ENCODE assay signal across 8 cellular contexts in genomic region chr2:131535951-131536800, GRCh38. TPM values are rescaled to one million over a fixed set of nuclear protein-coding genes. Genes with fewer than 3 reads are reported as not detected.
DNase-seq lines count a peak whose midpoint lies in the region; ATAC-seq and TF ChIP-seq lines count a peak whose summit lies in the region.
"Not testable (repeated sequence)": the region's sequence is repeated elsewhere in the genome, so short reads cannot be mapped to it uniquely, and the experiment has no call there.

No MANE protein-coding gene starts in this region.

- H3K4me3 Mint-ChIP-seq in chondrocyte (ENCODE audit: unreplicated experiment), result not testable (repeated sequence)

- H3K9me3 Mint-ChIP-seq in chondrocyte (ENCODE audit: low read depth), result not testable (repeated sequence)

- H3K4me1 Mint-ChIP-seq in chondrocyte (ENCODE audit: low read depth), result not testable (repeated sequence)

- POLR2A ChIA-PET in RWPE1 (lab: Yijun Ruan, JAX; ENCODE audit: low non-redundant PET), result not testable (repeated sequence)

- not testable (repeated sequence) for H3K36me3 Mint-ChIP-seq in chondrocyte (ENCODE audit: low read depth)

- TF ChIP-seq POLR2A in sigmoid colon (IDR thresholded peaks at IDR 0.05), result not testable (repeated sequence)

- TF ChIP-seq EP300 in sigmoid colon (IDR thresholded peaks at IDR 0.05), result not testable (repeated sequence)

- peak; percentile 65 for DNase-seq in MG63
- not testable (repeated sequence) for DNase-seq in RWPE1 (ENCODE audit: low spot score)
- DNase-seq in astrocyte of the hippocampus (ENCODE audit: low read depth, low spot score), result peak; percentile 72
- peak; percentile 57 for DNase-seq in chondrocyte (ENCODE audit: low spot score)
- DNase-seq in foreskin keratinocyte, result peak; percentile 12 to 30
- peak; percentile 28 for DNase-seq in left lobe of liver (ENCODE audit: low spot score)
- DNase-seq in myocyte (ENCODE audit: low read depth), result peak; percentile 61
- peak; percentile 56 for DNase-seq in sigmoid colon

- H3K27ac ChIP-seq in RWPE1, result peak overlapping the region; percentile 54
- not testable (repeated sequence) for H3K27ac ChIP-seq in foreskin keratinocyte, sigmoid colon

- H3K27ac Mint-ChIP-seq in chondrocyte (ENCODE audit: unreplicated experiment), result not testable (repeated sequence)

- not testable (repeated sequence) for ATAC-seq in foreskin keratinocyte, left lobe of liver

- not testable (repeated sequence) for H3K9me3 ChIP-seq in MG63, sigmoid colon

- not testable (repeated sequence) for H3K36me3 ChIP-seq in MG63, sigmoid colon

- H3K4me3 ChIP-seq in MG63, sigmoid colon: not testable (repeated sequence)

- not testable (repeated sequence) for TF ChIP-seq CTCF in RWPE1 (conservative IDR thresholded peaks at IDR 0.05; ENCODE audit: low read depth); chondrocyte (IDR thresholded peaks at IDR 0.05); foreskin keratinocyte (conservative IDR thresholded peaks at IDR 0.05); sigmoid colon (IDR thresholded peaks at IDR 0.05)

- not testable (repeated sequence) for H3K27me3 Mint-ChIP-seq in chondrocyte (ENCODE audit: low read depth)

- CTCF ChIA-PET in RWPE1 (lab: Yijun Ruan, JAX), result not testable (repeated sequence)

- not testable (repeated sequence) for H3K4me1 ChIP-seq in foreskin keratinocyte, sigmoid colon

- not testable (repeated sequence) for H3K27me3 ChIP-seq in MG63, foreskin keratinocyte, sigmoid colon

- intact Hi-C loops in sigmoid colon (cut with DNase I), result not testable (repeated sequence)

- WGBS in sigmoid colon, 2 donors, result 84% methylated on average over 18 of the region's 19 CpGs

RNA-seq across cellular contexts. Expression of gene CCDC74A, which starts 8.5 kb away (rescaled TPM):
- 2.7 and 6.5 TPM in 2 replicates for total RNA-seq in MG63 (2014; rRNA removed; shearing (Covaris generic); ENCODE audit: low replicate concordance)
- total RNA-seq in chondrocyte (2.4 to 3.0 TPM (median 2.4 TPM) in 3 replicates), foreskin keratinocyte (11.7 and 13.3 TPM in 2 replicates), left lobe of liver (0.30 TPM), myocyte (7.8 and 8.5 TPM in 2 replicates), sigmoid colon (10 to 100 TPM in 2 of 4 donors, 1 to 10 TPM in 2; 8.2 to 24.4 (median 14.9) TPM)
- polyA plus RNA-seq in foreskin keratinocyte (11.6 and 14.1 TPM in 2 replicates), sigmoid colon (1 to 10 TPM; 1.2 to 4.8 (median 3.0) TPM)
- polyA plus RNA-seq in myocyte (2012), result 5.7 TPM

RNA-seq across cellular contexts. Expression of gene MZT2A, which starts 44.0 kb away (rescaled TPM):
- total RNA-seq in MG63 (2014; rRNA removed; shearing (Covaris generic); ENCODE audit: low replicate concordance), result 149 and 245 TPM in 2 replicates
- 96.5 to 112 TPM (median 109 TPM) in 3 replicates for total RNA-seq in chondrocyte
- total RNA-seq in foreskin keratinocyte, result 206 and 383 TPM in 2 replicates
- 197 and 467 TPM in 2 replicates for polyA plus RNA-seq in foreskin keratinocyte
- 60.2 TPM for total RNA-seq in left lobe of liver
- total RNA-seq in myocyte, result 35.1 and 35.5 TPM in 2 replicates
- polyA plus RNA-seq in myocyte (2012), result 63.3 TPM
- 10 to 100 TPM; 72.1 to 93.3 (median 83.2) TPM for total RNA-seq in sigmoid colon
- polyA plus RNA-seq in sigmoid colon, result 100 to 1,000 TPM in 1 of 3 donors, 10 to 100 TPM in 2; 69.7 to 166 (median 79.3) TPM
